Comparison of ENCODE assay signal across 8 cellular contexts in the genomic region with DNA sequence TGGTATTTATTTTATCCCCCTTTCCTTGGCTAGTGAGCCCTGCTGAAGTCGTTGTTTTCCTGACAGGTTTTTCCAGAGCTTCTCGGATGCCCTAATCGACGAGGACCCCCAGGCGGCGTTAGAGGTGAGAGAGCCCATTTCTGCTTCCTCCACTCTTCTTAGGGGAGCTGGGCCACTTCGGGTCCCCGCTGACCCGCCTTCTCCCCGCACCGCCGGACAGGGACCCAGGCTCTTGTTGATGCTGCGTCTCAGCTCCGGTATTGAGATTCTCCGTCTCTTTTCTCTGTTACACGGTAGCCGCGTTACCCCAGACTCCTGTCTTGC. TPM values are rescaled to one million over a fixed set of nuclear protein-coding genes. Genes with fewer than 3 reads are reported as not detected.
DNase-seq lines count a peak whose midpoint lies in the region; ATAC-seq and TF ChIP-seq lines count a peak whose summit lies in the region.

No MANE protein-coding gene starts in this region.

- H3K36me3 Mint-ChIP-seq in activated CD8-positive, alpha-beta T cell treated with anti-CD3 and anti-CD28 coated beads for 36 hours (ENCODE audit: low read depth) = peaks cover 17% of the 10 kb centered on the region
- H3K36me3 Mint-ChIP-seq in stimulated activated naive B cell treated with anti-CD40 and anti-IgM and Interleukin-4, amounts not matched to agents 10 μg/mL and 1 μg/mL and 100 μg/mL, for 72 hours = peaks cover 6 to 13% of the 10 kb centered on the region in 2 donors

- peaks cover 7% of the 10 kb centered on the region for H3K4me1 ChIP-seq in A673 (ENCODE audit: insufficient read depth, low read length, poor library complexity, severe bottlenecking)

- POLR2A ChIA-PET in A673 (lab: Charles Lee; ENCODE audit: low non-redundant PET) = interaction anchor here (0.6 to 0.7 kb wide), 3 partner anchors 49 to 586 kb away, joined by 3 to 4 read pairs (median 3); no protein-coding TSS in a partner anchor
- POLR2A ChIA-PET in activated CD8-positive, alpha-beta T cell treated with anti-CD3 and anti-CD28 coated beads for 36 hours (lab: Charles Lee) = interaction anchor here (0.5 to 2.6 kb wide), 5 partner anchors 9 to 458 kb away, joined by 3 to 23 read pairs (median 6); a partner anchor contains a TSS

- no peaks in the 10 kb centered on the region for H3K27me3 ChIP-seq in A673 (replicated peaks; ENCODE audit: insufficient read depth, low read depth, low read length, poor library complexity)

- no peak for DNase-seq in A673 (ENCODE audit: low spot score)
- no peak for DNase-seq in activated CD8-positive, alpha-beta T cell treated with anti-CD3 and anti-CD28 coated beads for 36 hours
- DNase-seq in stimulated activated naive B cell treated with anti-CD40 and anti-IgM and Interleukin-4, amounts not matched to agents 10 μg/mL and 1 μg/mL and 100 μg/mL, for 72 hours = no peak
- DNase-seq in stimulated activated naive CD4-positive, alpha-beta T cell (lab: John Stamatoyannopoulos, UW) = no peak
- no peak for DNase-seq in NCI-H1417 (lab: John Stamatoyannopoulos, UW)

- TF ChIP-seq CTCF in A673 (conservative IDR thresholded peaks at IDR 0.05; ENCODE audit: low read depth, low read length) = 0 out of 2 replicates have a peak, but pooled peaks have one; percentile 6
- TF ChIP-seq CTCF in activated CD8-positive, alpha-beta T cell treated with anti-CD3 and anti-CD28 coated beads for 36 hours (IDR thresholded peaks at IDR 0.05) = no peak

- peak overlapping the region; percentile 84 for H3K4me3 ChIP-seq in A673 (ENCODE audit: low read depth, low read length, poor library complexity, severe bottlenecking)
- peak overlapping the region; percentile 94 for H3K4me3 ChIP-seq in iPS-11a (ENCODE audit: low read depth, low read length)

- ATAC-seq in GM18909 (IDR thresholded peaks at IDR 0.05; ENCODE audit: poor library complexity, unreplicated experiment) = peak; percentile 43
- peak; percentile 36 for ATAC-seq in HG03066 (IDR thresholded peaks at IDR 0.05; ENCODE audit: low read depth, unreplicated experiment)
- ATAC-seq in activated CD8-positive, alpha-beta T cell treated with anti-CD3 and anti-CD28 coated beads for 36 hours = peak; percentile 37
- peak; percentile 47 to 51 for ATAC-seq in stimulated activated naive B cell treated with anti-CD40 and anti-IgM and Interleukin-4, amounts not matched to agents 10 μg/mL and 1 μg/mL and 100 μg/mL, for 72 hours (replicated peaks)

- H3K27me3 Mint-ChIP-seq in activated CD8-positive, alpha-beta T cell treated with anti-CD3 and anti-CD28 coated beads for 36 hours = no peaks in the 10 kb centered on the region
- no peaks in the 10 kb centered on the region for H3K27me3 Mint-ChIP-seq in stimulated activated naive B cell treated with anti-CD40 and anti-IgM and Interleukin-4, amounts not matched to agents 10 μg/mL and 1 μg/mL and 100 μg/mL, for 72 hours

- no peak overlapping the region for H3K27ac Mint-ChIP-seq in activated CD8-positive, alpha-beta T cell treated with anti-CD3 and anti-CD28 coated beads for 36 hours
- no peak overlapping the region for H3K27ac Mint-ChIP-seq in stimulated activated naive B cell treated with anti-CD40 and anti-IgM and Interleukin-4, amounts not matched to agents 10 μg/mL and 1 μg/mL and 100 μg/mL, for 72 hours

- peak overlapping the region; percentile 97 for H3K27ac ChIP-seq in A673 (ENCODE audit: low read depth, low read length, poor library complexity, severe bottlenecking)

- no peaks in the 10 kb centered on the region for H3K9me3 ChIP-seq in A673 (ENCODE audit: low read depth, low read length, poor library complexity, severe bottlenecking)

- CTCF ChIA-PET in A673 (lab: Charles Lee) = interaction anchor here (0.7 to 1.7 kb wide), 2 partner anchors 13 to 156 kb away, joined by 3 to 8 read pairs; no protein-coding TSS in a partner anchor
- CTCF ChIA-PET in activated CD8-positive, alpha-beta T cell treated with anti-CD3 and anti-CD28 coated beads for 36 hours (lab: Charles Lee) = interaction anchor here (0.9 to 3.8 kb wide), 15 partner anchors 8 to 203 kb away, joined by 3 to 33 read pairs (median 5); a partner anchor contains a TSS

- BruUV-seq in A673 (replicated peaks; lab: Mats Ljungman, UMichigan) = no TSS peak

- no peak overlapping the region for H3K4me3 Mint-ChIP-seq in activated CD8-positive, alpha-beta T cell treated with anti-CD3 and anti-CD28 coated beads for 36 hours
- no peak overlapping the region for H3K4me3 Mint-ChIP-seq in stimulated activated naive B cell treated with anti-CD40 and anti-IgM and Interleukin-4, amounts not matched to agents 10 μg/mL and 1 μg/mL and 100 μg/mL, for 72 hours

- H3K4me1 Mint-ChIP-seq in activated CD8-positive, alpha-beta T cell treated with anti-CD3 and anti-CD28 coated beads for 36 hours (ENCODE audit: low read depth) = peaks cover 20% of the 10 kb centered on the region
- H3K4me1 Mint-ChIP-seq in stimulated activated naive B cell treated with anti-CD40 and anti-IgM and Interleukin-4, amounts not matched to agents 10 μg/mL and 1 μg/mL and 100 μg/mL, for 72 hours = peaks cover 5 to 7% of the 10 kb centered on the region in 2 donors

- intact Hi-C loops in A673 (cut with micrococcal nuclease; ENCODE audit: unreplicated experiment) = loop anchor here (1.0 to 10.0 kb wide), 3 partner anchors 36 to 194 kb away; a partner anchor contains a TSS
- intact Hi-C loops in activated CD8-positive, alpha-beta T cell treated with anti-CD3 and anti-CD28 coated beads for 36 hours (cut with micrococcal nuclease) = loop anchor here (5.0 kb wide), 2 partner anchors 36 to 196 kb away; a partner anchor contains a TSS

- H3K36me3 ChIP-seq in A673 (ENCODE audit: insufficient read depth, low read length, poor library complexity, severe bottlenecking) = peaks cover 24% of the 10 kb centered on the region

- no peaks in the 10 kb centered on the region for H3K9me3 Mint-ChIP-seq in activated CD8-positive, alpha-beta T cell treated with anti-CD3 and anti-CD28 coated beads for 36 hours
- no peaks in the 10 kb centered on the region for H3K9me3 Mint-ChIP-seq in stimulated activated naive B cell treated with anti-CD40 and anti-IgM and Interleukin-4, amounts not matched to agents 10 μg/mL and 1 μg/mL and 100 μg/mL, for 72 hours

RNA-seq across cellular contexts. Expression of a gene that starts 0.3 kb away (rescaled TPM):
- 104 and 132 TPM in 2 replicates for total RNA-seq in A673 (2021)
- total RNA-seq in activated CD8-positive, alpha-beta T cell treated with anti-CD3 and anti-CD28 coated beads for 36 hours = 10 to 100 TPM; 52.0 to 52.5 TPM

RNA-seq across cellular contexts. Expression of a gene that starts 10.7 kb away (rescaled TPM):
- 10.1 and 10.7 TPM in 2 replicates for total RNA-seq in A673 (2021)
- total RNA-seq in activated CD8-positive, alpha-beta T cell treated with anti-CD3 and anti-CD28 coated beads for 36 hours = 1 to 10 TPM; 7.8 to 9.2 TPM
